Comparison of ENCODE assay signal across 16 cellular contexts in genomic region chrX:22424919-22425318, GRCh38.
DNase-seq lines count a peak whose midpoint lies in the region; FAIRE-seq and TF ChIP-seq lines count a peak whose summit lies in the region.
"Had no signal": no experiment of that assay in that cellular context is flagged by ENCODE, and none has a peak within 500 bp of the region (broad histone marks: within the 10 kb centered on the region; RNA-seq: fewer than 3 reads in every experiment).

No MANE protein-coding gene starts in this region.

- TF ChIP-seq CTCF in mammary epithelial cell (conservative IDR thresholded peaks at IDR 0.05 in 1 of 2, IDR thresholded peaks at IDR 0.05 in 1 of 2; ENCODE audit: extremely low read depth in 1 of 2, insufficient read depth in 1 of 2, low read depth in 1 of 2, low read length in 2 of 2) (no peak), MCF 10A (IDR thresholded peaks at IDR 0.05; ENCODE audit: unreplicated experiment) (no peak), bronchial epithelial cell (IDR thresholded peaks at IDR 0.05; ENCODE audit: insufficient read depth, low read length, severe bottlenecking) (no peak), kidney (IDR thresholded peaks at IDR 0.05; ENCODE audit: borderline replicate concordance, extremely low read depth, insufficient read depth) (no peak), neural progenitor cell (IDR thresholded peaks at IDR 0.05) (no peak)

- H3K4me1 Mint-ChIP-seq in MCF 10A (ENCODE audit: insufficient read depth, unreplicated experiment) (peaks cover 10% of the 10 kb centered on the region), neural progenitor cell (no peaks in the 10 kb centered on the region)
- H3K4me1 Mint-ChIP-seq: CD4-positive, CD25-positive, alpha-beta regulatory T cell had no signal

- H3K9me3 ChIP-seq in mammary epithelial cell (replicated peaks; ENCODE audit: insufficient read depth, low read length) (no peaks in the 10 kb centered on the region), kidney (ENCODE audit: control insufficient read depth in 1 of 2, low read length in 2 of 2) (no peaks in the 10 kb centered on the region), neural progenitor cell (ENCODE audit: low read depth) (no peaks in the 10 kb centered on the region)
- H3K9me3 ChIP-seq in effector memory CD4-positive, alpha-beta T cell (ENCODE audit: control insufficient read depth, low read length): no peaks in the 10 kb centered on the region

- intact Hi-C loops in mammary epithelial cell (cut with micrococcal nuclease) (no loop called here), MCF 10A (cut with micrococcal nuclease) (no loop called here), kidney (cut with DNase I) (no loop called here), cardiac septum (cut with DNase I) (no loop called here)

- H3K9me3 Mint-ChIP-seq in MCF 10A (ENCODE audit: unreplicated experiment): no peaks in the 10 kb centered on the region
- H3K9me3 Mint-ChIP-seq in neural progenitor cell: no peaks in the 10 kb centered on the region

- no peaks in the 10 kb centered on the region for H3K36me3 ChIP-seq in mammary epithelial cell (ENCODE audit: insufficient read depth, low read length)
- no peaks in the 10 kb centered on the region for H3K36me3 ChIP-seq in bronchial epithelial cell (ENCODE audit: control insufficient read depth, insufficient read depth, low read length)
- no peaks in the 10 kb centered on the region for H3K36me3 ChIP-seq in kidney (ENCODE audit: control insufficient read depth in 1 of 2, insufficient read depth in 2 of 2, low read length in 2 of 2)
- no peaks in the 10 kb centered on the region for H3K36me3 ChIP-seq in neural progenitor cell
- H3K36me3 ChIP-seq in effector memory CD4-positive, alpha-beta T cell (ENCODE audit: control insufficient read depth, insufficient read depth, low read length): no peaks in the 10 kb centered on the region
- H3K36me3 ChIP-seq: BLaER1 had no signal

- CTCF ChIA-PET in mammary epithelial cell (lab: Charles Lee; ENCODE audit: low non-redundant PET): no interaction called here
- CTCF ChIA-PET in MCF 10A (lab: Yijun Ruan, JAX): no interaction called here

- H4K20me1 ChIP-seq in mammary epithelial cell (ENCODE audit: insufficient read depth, low read length) (no peaks in the 10 kb centered on the region), neural progenitor cell (ENCODE audit: low read depth) (no peaks in the 10 kb centered on the region)
- H4K20me1 ChIP-seq: BLaER1 had no signal

- no peak overlapping the region for H3K4me3 ChIP-seq in mammary epithelial cell (replicated peaks in 1 of 3; ENCODE audit: insufficient read depth in 1 of 3, low read depth in 2 of 3, low read length in 3 of 3)
- no peak overlapping the region for H3K4me3 ChIP-seq in bronchial epithelial cell (ENCODE audit: low read depth, low read length)
- H3K4me3 ChIP-seq in kidney (ENCODE audit: low read length in 2 of 2): no peak overlapping the region
- no peak overlapping the region for H3K4me3 ChIP-seq in neural progenitor cell
- H3K4me3 ChIP-seq in effector memory CD4-positive, alpha-beta T cell (ENCODE audit: insufficient read depth, low read depth, low read length, poor library complexity, severe bottlenecking): no peak overlapping the region
- H3K4me3 ChIP-seq: BLaER1 had no signal

- H2AFZ ChIP-seq in mammary epithelial cell (ENCODE audit: low read depth, low read length): no peak overlapping the region
- H2AFZ ChIP-seq in neural progenitor cell (replicated peaks): no peak overlapping the region

- H3K27ac Mint-ChIP-seq in MCF 10A (ENCODE audit: low read depth, unreplicated experiment): no peak overlapping the region
- no peak overlapping the region for H3K27ac Mint-ChIP-seq in neural progenitor cell
- H3K27ac Mint-ChIP-seq: CD4-positive, CD25-positive, alpha-beta regulatory T cell; HFFc6 had no signal

- H3K9ac ChIP-seq in mammary epithelial cell (ENCODE audit: insufficient read depth, low read length) (no peak overlapping the region), kidney (ENCODE audit: low read length in 2 of 2) (no peak overlapping the region), neural progenitor cell (no peak overlapping the region)
- H3K9ac ChIP-seq: BLaER1 had no signal

- H3K79me2 ChIP-seq in mammary epithelial cell (ENCODE audit: insufficient read depth, low read length) (no peaks in the 10 kb centered on the region), neural progenitor cell (ENCODE audit: low read depth) (no peaks in the 10 kb centered on the region)

- BruUV-seq in mammary epithelial cell (replicated peaks; lab: Mats Ljungman, UMichigan): TSS peak; percentile 39
- BruUV-seq in MCF 10A (replicated peaks; lab: Mats Ljungman, UMichigan): no TSS peak

- H3K4me1 ChIP-seq in mammary epithelial cell (ENCODE audit: insufficient read depth, low read length) (peaks cover 5% of the 10 kb centered on the region), kidney (ENCODE audit: control insufficient read depth in 1 of 2, insufficient read depth in 1 of 2, low read depth in 1 of 2, low read length in 2 of 2) (no peaks in the 10 kb centered on the region), neural progenitor cell (no peaks in the 10 kb centered on the region)
- no peaks in the 10 kb centered on the region for H3K4me1 ChIP-seq in effector memory CD4-positive, alpha-beta T cell (ENCODE audit: control insufficient read depth, insufficient read depth, low read length, poor library complexity, severe bottlenecking)
- H3K4me1 ChIP-seq: BLaER1 had no signal

- no peak overlapping the region for H3K4me3 Mint-ChIP-seq in MCF 10A (ENCODE audit: unreplicated experiment)
- H3K4me3 Mint-ChIP-seq in neural progenitor cell: no peak overlapping the region
- H3K4me3 Mint-ChIP-seq: CD4-positive, CD25-positive, alpha-beta regulatory T cell; HFFc6 had no signal

- in situ Hi-C loops in mammary epithelial cell (cut with MboI; ENCODE audit: low sequenced_read_pairs in 2 of 2): no loop called here

- H3K27me3 ChIP-seq in mammary epithelial cell (ENCODE audit: insufficient read depth, low read length): no peaks in the 10 kb centered on the region
- no peaks in the 10 kb centered on the region for H3K27me3 ChIP-seq in bronchial epithelial cell (ENCODE audit: control insufficient read depth, insufficient read depth, low read length)
- H3K27me3 ChIP-seq in neural progenitor cell: no peaks in the 10 kb centered on the region
- H3K27me3 ChIP-seq in effector memory CD4-positive, alpha-beta T cell (replicated peaks; ENCODE audit: control insufficient read depth, insufficient read depth, low read length, poor library complexity, severe bottlenecking): no peaks in the 10 kb centered on the region
- H3K27me3 ChIP-seq: BLaER1 had no signal

- peak; percentile 50 for DNase-seq in mammary epithelial cell
- DNase-seq in MCF 10A (ENCODE audit: unreplicated experiment): no peak
- DNase-seq in bronchial epithelial cell (ENCODE audit: low read depth): peak; percentile 56
- DNase-seq in kidney: no peak
- no peak for DNase-seq in NCI-H774 (lab: John Stamatoyannopoulos, UW)
- DNase-seq in cardiac septum (ENCODE audit: low spot score): no peak
- DNase-seq in neural progenitor cell (ENCODE audit: low spot score): no peak
- DNase-seq in effector memory CD4-positive, alpha-beta T cell: no peak
- DNase-seq: AML-193; CD4-positive, CD25-positive, alpha-beta regulatory T cell; DMS 273 treated with DMSO at 0.1 percent for 48 hours; HCEC 1CT; HFFc6 had no signal

- no peak for FAIRE-seq in bronchial epithelial cell (lab: Jason Lieb, UNC)
- FAIRE-seq in kidney (lab: Jason Lieb, UNC): peak; percentile 49
- FAIRE-seq: GM18507 had no signal

- H3K27me3 Mint-ChIP-seq in MCF 10A (ENCODE audit: insufficient read depth, unreplicated experiment) (peaks cover 73% of the 10 kb centered on the region), neural progenitor cell (ENCODE audit: insufficient read depth, low read depth) (peaks cover 2% of the 10 kb centered on the region)
- H3K27me3 Mint-ChIP-seq: CD4-positive, CD25-positive, alpha-beta regulatory T cell had no signal

- H3K4me2 ChIP-seq in mammary epithelial cell (ENCODE audit: insufficient read depth, low read depth, low read length): peak overlapping the region; percentile 56
- H3K4me2 ChIP-seq in neural progenitor cell: no peak overlapping the region
- H3K4me2 ChIP-seq: BLaER1 had no signal

- H3K27ac ChIP-seq in mammary epithelial cell (ENCODE audit: insufficient read depth, low read depth, low read length) (peak overlapping the region; percentile 41), kidney (ENCODE audit: low read depth in 2 of 2, low read length in 2 of 2) (no peak overlapping the region), neural progenitor cell (no peak overlapping the region)
- H3K27ac ChIP-seq in effector memory CD4-positive, alpha-beta T cell (ENCODE audit: insufficient read depth, low read length, poor library complexity, severe bottlenecking): no peak overlapping the region
- H3K27ac ChIP-seq: 22Rv1, BLaER1 had no signal

- H3F3A ChIP-seq in neural progenitor cell (ENCODE audit: low read depth): no peaks in the 10 kb centered on the region

- 27% methylated on average over 1 of the region's 1 CpG for WGBS in mammary epithelial cell (ENCODE audit: low coverage, missing lambda C conversion rate)

- POLR2A ChIA-PET in MCF 10A (lab: Yijun Ruan, JAX): interaction anchor here (1.0 kb wide), 1 partner anchor 59 kb away, joined by 3 read pairs; no protein-coding TSS in a partner anchor

- H3K36me3 Mint-ChIP-seq in MCF 10A (ENCODE audit: insufficient read depth, unreplicated experiment) (no peaks in the 10 kb centered on the region), neural progenitor cell (no peaks in the 10 kb centered on the region)
- H3K36me3 Mint-ChIP-seq: CD4-positive, CD25-positive, alpha-beta regulatory T cell had no signal

- dilution Hi-C loops in mammary epithelial cell (cut with HindIII; ENCODE audit: low sequenced_read_pairs): no loop called here

Comparison
In these comparisons a context has a peak if more than half of its experiments do, and no peak if none do; other contexts are left out.
1. DNase-seq: peak in mammary epithelial cell (single experiment) and bronchial epithelial cell (single experiment); none in MCF 10A (single experiment), kidney (single experiment), NCI-H774 (single experiment), cardiac septum (single experiment), neural progenitor cell (single experiment) and effector memory CD4-positive, alpha-beta T cell (0 of 3).